23 cellular contexts compared by ENCODE assay signal in the genomic region with DNA sequence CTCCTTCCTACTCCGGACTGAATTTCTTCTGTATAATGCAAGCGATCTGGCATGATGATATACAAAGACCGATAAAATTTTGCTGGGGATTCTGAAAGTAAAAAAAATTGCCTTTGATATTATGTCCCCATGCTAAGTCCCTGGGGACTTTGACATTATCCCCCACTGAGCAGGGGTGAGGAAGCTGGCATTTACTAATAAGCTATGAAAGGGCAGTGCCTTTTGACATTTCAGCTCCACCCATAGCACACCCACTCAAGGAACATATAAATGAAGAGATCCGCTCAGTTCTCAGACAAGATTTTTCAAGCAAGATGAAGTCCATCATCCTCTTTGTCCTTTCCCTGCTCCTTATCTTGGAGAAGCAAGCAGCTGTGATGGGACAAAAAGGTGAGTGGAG. TPM values are rescaled to one million over a fixed set of nuclear protein-coding genes. Genes with fewer than 3 reads are reported as not detected.
A peak's percentile ranks its signal among the peaks of the same experiment; 100 is the strongest.
DNase-seq lines count a peak whose midpoint lies in the region; ATAC-seq, FAIRE-seq and TF ChIP-seq lines count a peak whose summit lies in the region.
"Had no signal": no experiment of that assay in that cellular context is flagged by ENCODE, and none has a peak within 500 bp of the region (broad histone marks: within the 10 kb centered on the region; RNA-seq: fewer than 3 reads in every experiment).

Gene SEMG2, plus strand, starts transcription at position 298 of the 400 bp plus-strand sequence. Its CDS starts 17 bp downstream, at position 315.

- H3K23me2 ChIP-seq in H1 (ENCODE audit: low read depth, low read length), result no peaks in the 10 kb centered on the region

- no peak within 1 kb of the TSS for H4K91ac ChIP-seq in H1 (replicated peaks; ENCODE audit: insufficient read length, low read length)

- peak within 1 kb of the TSS; percentile 98 for H3K27ac ChIP-seq in C4-2B
- no peak within 1 kb of the TSS for H3K27ac ChIP-seq in H1 (ENCODE audit: low read depth, low read length)
- no peak within 1 kb of the TSS for H3K27ac ChIP-seq in Karpas-422 (ENCODE audit: low read length)
- H3K27ac ChIP-seq: BLaER1 had no signal

- H2BK120ac ChIP-seq in H1 (replicated peaks; ENCODE audit: low read depth, low read length), result no peak within 1 kb of the TSS

- TF ChIP-seq RAD21 in H1 (IDR thresholded peaks at IDR 0.05 in 1 of 2, conservative IDR thresholded peaks at IDR 0.05 in 1 of 2; ENCODE audit: low read depth in 2 of 2, low read length in 2 of 2), result no peak

- no peak within 1 kb of the TSS for H2BK5ac ChIP-seq in H1 (ENCODE audit: low read depth, low read length)

- no peak for TF ChIP-seq POLR2A in H1 (IDR thresholded peaks at IDR 0.05; ENCODE audit: control extremely low read depth in 1 of 2, low read depth in 2 of 2, low read length in 2 of 2)

- no peak within 1 kb of the TSS for H3K18ac ChIP-seq in H1 (ENCODE audit: extremely low read depth, low read length)

- no peaks in the 10 kb centered on the region for H3K79me1 ChIP-seq in H1 (ENCODE audit: low read depth, low read length)

- WGBS in H1 (ENCODE audit: extremely low coverage in 1 of 2, insufficient coverage in 1 of 2, insufficient read length in 1 of 2, insufficient replicate concordance in 2 of 2, low coverage in 1 of 2, low lambda C conversion rate in 2 of 2, missing lambda C conversion rate in 1 of 2), 2 experiments, result 90% methylated on average over 4 of the region's 4 CpGs; no CpG with 5 or more reads in 1 of the 2 experiments

- H4K5ac ChIP-seq in H1 (ENCODE audit: insufficient read length, low read depth, low read length), result no peak within 1 kb of the TSS

- no peak for TF ChIP-seq CTCF in C4-2B (conservative IDR thresholded peaks at IDR 0.05)
- no peak for TF ChIP-seq CTCF in H1 (IDR thresholded peaks at IDR 0.05; ENCODE audit: control extremely low read depth in 1 of 3, insufficient read depth in 1 of 3, low read depth in 1 of 3, low read length in 3 of 3)

- no peak within 1 kb of the TSS for H3K4ac ChIP-seq in H1 (replicated peaks; ENCODE audit: insufficient read length, low read depth, low read length)

- POLR2A ChIA-PET in H1 (lab: Charles Lee; ENCODE audit: partially characterized antibody), result interaction anchor here (1.5 kb wide), 1 partner anchor 9 kb away, joined by 3 read pairs; no protein-coding TSS in a partner anchor

- H3K9ac ChIP-seq in H1 (replicated peaks in 1 of 4; ENCODE audit: extremely low read depth in 1 of 4, low read depth in 3 of 4, low read length in 3 of 4) (no peak within 1 kb of the TSS), Karpas-422 (ENCODE audit: low read length) (no peak within 1 kb of the TSS)
- H3K9ac ChIP-seq: BLaER1 had no signal

- peak; percentile 16 for FAIRE-seq in HTR-8/SVneo (lab: Jason Lieb, UNC)
- FAIRE-seq in H1 (lab: Jason Lieb, UNC), result no peak
- FAIRE-seq: A204.1, D721Med, G401.6, GM12891 had no signal

- CTCF ChIA-PET in H1 (lab: Charles Lee; ENCODE audit: partially characterized antibody), result interaction anchor here (0.9 to 1.2 kb wide), 2 partner anchors 13 to 82 kb away, joined by 3 to 6 read pairs; no protein-coding TSS in a partner anchor

- H3K23ac ChIP-seq in H1 (ENCODE audit: insufficient read length), result no peak within 1 kb of the TSS

- no peaks in the 10 kb centered on the region for H3K4me1 ChIP-seq in H1 (replicated peaks in 1 of 4; ENCODE audit: control insufficient read depth in 3 of 4, insufficient read depth in 4 of 4, low read length in 3 of 4)
- H3K4me1 ChIP-seq in Karpas-422 (ENCODE audit: low read length), result no peaks in the 10 kb centered on the region
- H3K4me1 ChIP-seq: BLaER1 had no signal

- H2BK15ac ChIP-seq in H1 (ENCODE audit: low read length), result no peak within 1 kb of the TSS

- no peak within 1 kb of the TSS for H2BK20ac ChIP-seq in H1 (ENCODE audit: low read length)

- H3K36me3 ChIP-seq in H1 (ENCODE audit: control insufficient read depth in 2 of 4, insufficient read depth in 4 of 4, low read length in 3 of 4) (no peaks in the 10 kb centered on the region), Karpas-422 (ENCODE audit: insufficient read depth, low read length) (no peaks in the 10 kb centered on the region)
- H3K36me3 ChIP-seq: BE2C, BLaER1 had no signal

- no peak within 1 kb of the TSS for H3K14ac ChIP-seq in H1 (ENCODE audit: insufficient read length)

- H3K27me3 ChIP-seq in H1 (replicated peaks in 1 of 4; ENCODE audit: control insufficient read depth in 3 of 4, extremely low read depth in 1 of 4, insufficient read depth in 3 of 4, low read length in 3 of 4) (no peaks in the 10 kb centered on the region; a peak in 1 of 7 replicates), Karpas-422 (ENCODE audit: low read length) (no peaks in the 10 kb centered on the region)
- H3K27me3 ChIP-seq: BLaER1 had no signal

- no peak within 1 kb of the TSS for H2AK5ac ChIP-seq in H1 (ENCODE audit: low read depth, low read length)

- H3K9me3 ChIP-seq in H1 (ENCODE audit: insufficient read depth in 2 of 2, low read depth in 1 of 2, low read length in 1 of 2) (no peaks in the 10 kb centered on the region), Karpas-422 (ENCODE audit: low read length) (no peaks in the 10 kb centered on the region)
- H3K9me3 ChIP-seq: BE2C, BLaER1, Caco-2 had no signal

- H2AFZ ChIP-seq in H1 (ENCODE audit: low read length) (0 out of 2 replicates have a peak within 1 kb of the TSS, but pooled peaks have one; percentile 41), Karpas-422 (ENCODE audit: low read length) (no peak within 1 kb of the TSS)

- H4K20me1 ChIP-seq in H1 (replicated peaks in 1 of 2; ENCODE audit: control insufficient read depth in 1 of 2, insufficient read depth in 2 of 2, low read length in 2 of 2) (no peaks in the 10 kb centered on the region), Karpas-422 (ENCODE audit: insufficient read depth, low read depth, low read length) (no peaks in the 10 kb centered on the region)
- H4K20me1 ChIP-seq: BLaER1 had no signal

- H3K79me2 ChIP-seq in H1 (ENCODE audit: control insufficient read depth in 1 of 2, insufficient read depth in 2 of 2, low read length in 2 of 2) (no peaks in the 10 kb centered on the region), Karpas-422 (ENCODE audit: low read length) (no peaks in the 10 kb centered on the region)

- H3K4me3 ChIP-seq in H1 (ENCODE audit: extremely low read depth in 1 of 4, insufficient read depth in 2 of 4, low read depth in 3 of 4, low read length in 4 of 4) (no peak within 1 kb of the TSS), Karpas-422 (ENCODE audit: low read length) (no peak within 1 kb of the TSS)
- H3K4me3 ChIP-seq: BLaER1 had no signal

- H3K56ac ChIP-seq in H1 (replicated peaks; ENCODE audit: insufficient read length, low read depth, low read length), result no peak within 1 kb of the TSS

- no peak for ATAC-seq in HG02852 (IDR thresholded peaks at IDR 0.05; ENCODE audit: unreplicated experiment)
- ATAC-seq: CD8-positive, alpha-beta T cell had no signal

- no peak within 1 kb of the TSS for H3K4me2 ChIP-seq in H1 (ENCODE audit: insufficient read depth in 1 of 2, low read depth in 2 of 2, low read length in 2 of 2)
- no peak within 1 kb of the TSS for H3K4me2 ChIP-seq in Karpas-422 (ENCODE audit: low read depth, low read length, poor library complexity, severe bottlenecking)
- H3K4me2 ChIP-seq: BLaER1 had no signal

- TF ChIP-seq EP300 in H1 (IDR thresholded peaks at IDR 0.05; ENCODE audit: borderline replicate concordance in 1 of 2, low read depth in 2 of 2, low read length in 2 of 2), result no peak

- H2BK12ac ChIP-seq in H1 (ENCODE audit: low read depth, low read length), result no peak within 1 kb of the TSS

- H4K8ac ChIP-seq in H1 (ENCODE audit: extremely low read depth, insufficient read depth, low read length), result no peak within 1 kb of the TSS

- DNase-seq in HTR-8/SVneo (ENCODE audit: insufficient read length, low spot score), result no peak
- no peak for DNase-seq in H1 (ENCODE audit: low read depth in 1 of 2, low spot score in 2 of 2)
- no peak for DNase-seq in Karpas-422
- no peak for DNase-seq in amniotic stem cell (lab: John Stamatoyannopoulos, UW)
- DNase-seq: 8988T; ACHN; BE2C; C1 segment of cervical spinal cord; Caco-2; Calu3; CD4-positive, alpha-beta T cell; CD8-positive, alpha-beta T cell; DMS79 treated with DMSO at 0.1 percent for 48 hours; GF-D8 had no signal

- no peaks in the 10 kb centered on the region for H3K9me2 ChIP-seq in Karpas-422 (replicated peaks; ENCODE audit: insufficient read depth, low read length)

TF ChIP-seq in H1, 55 proteins besides CTCF, POLR2A, EP300 and RAD21 (continues in another document):
- TF ChIP-seq RBBP5 (IDR thresholded peaks at IDR 0.05; ENCODE audit: borderline replicate concordance, low read depth, low read length) (no peak), GABPA (IDR thresholded peaks at IDR 0.05; ENCODE audit: borderline replicate concordance, insufficient read depth, low read length) (no peak), SIRT6 (IDR thresholded peaks at IDR 0.05; ENCODE audit: low read length) (no peak), TAF1 (IDR thresholded peaks at IDR 0.05; ENCODE audit: low read depth, low read length) (no peak), MAFK (IDR thresholded peaks at IDR 0.05; ENCODE audit: low read depth, low read length) (no peak), POU5F1 (IDR thresholded peaks at IDR 0.05; ENCODE audit: low read depth, low read length) (no peak), HDAC2 (IDR thresholded peaks at IDR 0.05; ENCODE audit: borderline replicate concordance in 1 of 2, low read depth in 2 of 2, low read length in 2 of 2) (no peak), RXRA (IDR thresholded peaks at IDR 0.05; ENCODE audit: insufficient read depth, low read depth, low read length) (no peak), SP2 (IDR thresholded peaks at IDR 0.05; ENCODE audit: low read length) (no peak)

RNA-seq across cellular contexts. Expression of gene SEMG2, which starts in this region (rescaled TPM):
- not detected in 2 replicates for total RNA-seq in H1 (2021; fragmentation: NEBNext Ultra II Directional; extraction: Animal tissue kit (Norgen Biotek cat#: 25700))
- not detected in 2 replicates for polyA plus RNA-seq in H1 (2011; rRNA removed)
- not detected for polyA plus RNA-seq in H1 (2011; cell fraction: cytosol; rRNA removed)
- not detected for polyA plus RNA-seq in H1 (2011; cell fraction: nucleus; rRNA removed)
- polyA plus RNA-seq in H1 (2012, experiment 1 of 2), result not detected in 4 replicates
- polyA plus RNA-seq in H1 (2012, experiment 2 of 2), result not detected
- polyA plus RNA-seq in H1 (2013, experiment 1 of 2), result not detected
- polyA plus RNA-seq in H1 (2013, experiment 2 of 2), result not detected
- polyA minus RNA-seq in H1 (2011; rRNA and poly(A)+ RNA removed), result not detected in 2 replicates
- polyA minus RNA-seq in H1 (2011; cell fraction: cytosol; rRNA and poly(A)+ RNA removed), result not detected
- polyA minus RNA-seq in H1 (2011; cell fraction: nucleus; rRNA and poly(A)+ RNA removed), result not detected
- not detected in 2 replicates for total RNA-seq in Karpas-422 (2014; rRNA removed; shearing (Covaris generic); ENCODE audit: low replicate concordance)
- total RNA-seq: A673; Caco-2; Calu3; CD4-positive, alpha-beta T cell; CD8-positive, alpha-beta T cell had no signal
- polyA plus RNA-seq: AG04450 had no signal
